In the genomic region with DNA sequence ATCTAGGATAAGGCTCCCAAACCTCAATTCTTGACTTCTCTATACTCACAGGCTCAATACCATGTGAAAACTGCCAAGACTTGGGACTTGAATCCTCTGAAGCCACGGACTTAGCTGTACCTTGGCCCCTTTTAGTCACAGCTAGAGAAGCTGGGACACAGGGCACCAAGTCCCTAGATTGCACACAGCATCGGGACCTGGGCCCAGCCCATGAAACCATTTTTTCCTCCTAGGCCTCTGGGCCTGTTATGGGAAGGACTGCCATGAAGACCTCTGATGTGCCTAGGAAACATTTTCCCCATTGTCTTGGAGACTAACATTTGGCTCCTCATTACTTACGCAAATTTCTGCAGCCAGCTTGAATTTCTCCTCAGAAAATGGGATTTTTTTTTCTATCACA, we compare ENCODE assay signal across 25 cellular contexts.
"Had no signal": no experiment of that assay in that cellular context is flagged by ENCODE, and none has a peak within 500 bp of the region (broad histone marks: within the 10 kb centered on the region; RNA-seq: fewer than 3 reads in every experiment).

No MANE protein-coding gene starts in this region.

- H3K9ac ChIP-seq: neural progenitor cell, parathyroid adenoma had no signal

- ATAC-seq: psoas muscle; right cardiac atrium; right lobe of liver; stimulated activated effector memory CD8-positive, alpha-beta T cell treated with anti-CD3 and anti-CD28 coated beads, Interleukin-12 subunit alpha, Interleukin-12 subunit beta, amount 100 ng/mL, for 72 hours; stimulated activated naive B cell treated with anti-CD40 and anti-IgM and Interleukin-4, amounts not matched to agents 10 μg/mL and 1 μg/mL and 100 μg/mL, for 72 hours had no signal

- H3K4me2 ChIP-seq: neural progenitor cell had no signal

- H3K27ac ChIP-seq: neural progenitor cell, ovary, parathyroid adenoma, psoas muscle, right lobe of liver, sigmoid colon, stomach, thoracic aorta, thyroid gland, tibial nerve, upper lobe of left lung, vagina had no signal

- DNase-seq: occipital lobe; ovary; posterior cingulate gyrus; psoas muscle; right cardiac atrium; right lobe of liver; sigmoid colon; small intestine; stimulated activated CD4-positive, alpha-beta T cell treated with anti-CD3 and anti-CD28 coated beads, Interleukin-15, amount 100 ng/mL, for 24 hours; stimulated activated CD4-positive, alpha-beta T cell treated with anti-CD3 and anti-CD28 coated beads, Interleukin-2, amount 100 ng/mL, for 24 hours; stimulated activated CD4-positive, alpha-beta T cell treated with anti-CD3 and anti-CD28 coated beads, Interleukin-2, amount 100 ng/mL, for 48 hours; stimulated activated CD4-positive, alpha-beta T cell treated with anti-CD3 and anti-CD28 coated beads, Interleukin-4, amount 100 ng/mL, for 24 hours; stimulated activated naive B cell treated with anti-CD40 and anti-IgM and Interleukin-4, amounts not matched to agents 10 μg/mL and 1 μg/mL and 100 μg/mL, for 72 hours; stimulated activated naive CD4-positive, alpha-beta T cell treated with Interleukin-2 at 50 U/mL for 16 hours; stomach; thyroid gland; trophoblast cell; upper lobe of left lung had no signal

- H3K4me1 ChIP-seq: neural progenitor cell, parathyroid adenoma, psoas muscle, right lobe of liver, sigmoid colon, stomach, thyroid gland, tibial nerve, upper lobe of left lung, vagina had no signal

- H3K36me3 ChIP-seq: ovary, right lobe of liver, sigmoid colon, stomach, thoracic aorta, thyroid gland, tibial nerve, upper lobe of left lung, vagina had no signal

- H2AFZ ChIP-seq: neural progenitor cell, parathyroid adenoma had no signal

- H3K4me3 ChIP-seq: neural progenitor cell, ovary, psoas muscle, right lobe of liver, sigmoid colon, stomach, thoracic aorta, thyroid gland, tibial nerve, upper lobe of left lung, vagina had no signal

- H3K27me3 ChIP-seq: neural progenitor cell, ovary, right lobe of liver, sigmoid colon, stomach, thyroid gland, tibial nerve, upper lobe of left lung, vagina had no signal

- H3K9me3 ChIP-seq: ovary, right lobe of liver, thoracic aorta, thyroid gland, vagina had no signal

- H3K79me2 ChIP-seq: parathyroid adenoma had no signal

- FAIRE-seq: small intestine, urothelium cell line had no signal
